Comparison of ENCODE assay signal across 9 cellular contexts in the genomic region with DNA sequence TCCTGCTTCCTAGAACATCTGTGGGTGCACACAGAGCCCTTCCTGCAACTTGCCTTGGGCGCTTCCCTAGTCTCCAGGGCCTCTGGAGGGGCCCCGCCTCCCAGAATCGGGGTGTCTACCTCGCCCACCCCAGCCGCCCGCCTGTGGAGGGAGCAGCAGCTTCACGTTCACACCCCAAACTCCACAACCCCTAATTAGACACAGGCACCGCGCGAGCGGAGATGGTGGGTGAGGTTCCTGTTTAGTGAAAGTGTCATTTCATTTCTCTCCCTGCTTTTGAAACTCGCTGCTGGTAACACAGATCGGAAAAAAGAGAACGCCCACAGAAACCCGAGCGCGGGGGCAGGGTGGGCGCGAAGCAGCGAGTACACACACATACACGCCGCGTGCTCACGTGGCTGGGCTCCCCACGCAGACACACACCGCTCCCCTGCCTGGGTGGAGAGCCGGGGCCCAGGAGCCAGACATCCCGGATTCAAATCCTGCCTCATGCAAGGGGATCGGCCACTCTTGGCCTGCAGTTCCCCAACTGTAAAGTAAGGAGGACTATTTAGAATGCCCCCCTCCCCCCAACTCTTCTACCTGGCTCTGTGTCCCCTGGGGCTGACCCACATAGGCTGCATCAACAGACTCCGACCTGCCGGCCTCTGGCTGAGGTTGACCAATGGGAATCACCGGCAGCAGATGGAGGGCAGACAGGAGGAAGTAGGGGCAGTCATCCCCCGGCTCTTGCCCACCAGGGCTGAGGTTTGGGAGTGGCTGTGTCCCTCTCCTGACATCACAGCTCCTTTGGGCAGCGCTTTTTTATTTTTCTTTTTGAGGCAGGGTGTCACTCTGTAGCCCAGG.
DNase-seq lines count a peak whose midpoint lies in the region; ATAC-seq and TF ChIP-seq lines count a peak whose summit lies in the region.
"Had no signal": no experiment of that assay in that cellular context is flagged by ENCODE, and none has a peak within 500 bp of the region (broad histone marks: within the 10 kb centered on the region; RNA-seq: fewer than 3 reads in every experiment).

No MANE protein-coding gene starts in this region.

- TF ChIP-seq CTCF in upper lobe of left lung (IDR thresholded peaks at IDR 0.05) (no peak), Calu3 (IDR thresholded peaks at IDR 0.05; ENCODE audit: unreplicated experiment) (no peak)

- CTCF ChIA-PET in activated naive CD4-positive, alpha-beta T cell treated with anti-CD3 and anti-CD28 coated beads for 36 hours (lab: Charles Lee): interaction anchor here (0.8 kb wide), 1 partner anchor 46 kb away, joined by 3 read pairs; no protein-coding TSS in a partner anchor
- CTCF ChIA-PET in Calu3 (lab: Charles Lee): no interaction called here

- DNase-seq in Right ventricle myocardium inferior (ENCODE audit: missing footprints) (peak; percentile 84), cardiac septum (ENCODE audit: low spot score) (no peak), occipital lobe (lab: John Stamatoyannopoulos, UW) (peak; percentile 49), upper lobe of left lung (peak in 1 of 2 donors; percentile 85), Calu3 (no peak), NCI-H146 (lab: John Stamatoyannopoulos, UW) (no peak)
- peak; percentile 65 for DNase-seq in activated naive CD4-positive, alpha-beta T cell treated with anti-CD3 and anti-CD28 coated beads for 36 hours
- DNase-seq: NCI-H446 had no signal

- H3K4me1 ChIP-seq in upper lobe of left lung: peaks cover 0 to 14% (median 4%) of the 10 kb centered on the region in 4 donors

- H3K27me3 Mint-ChIP-seq in activated naive CD4-positive, alpha-beta T cell treated with anti-CD3 and anti-CD28 coated beads for 36 hours (ENCODE audit: low read depth): no peaks in the 10 kb centered on the region
- H3K27me3 Mint-ChIP-seq in Calu3 (ENCODE audit: unreplicated experiment): no peaks in the 10 kb centered on the region

- peak overlapping the region; percentile 22 for H3K4me3 Mint-ChIP-seq in activated naive CD4-positive, alpha-beta T cell treated with anti-CD3 and anti-CD28 coated beads for 36 hours
- no peak overlapping the region for H3K4me3 Mint-ChIP-seq in Calu3 (ENCODE audit: low read depth, unreplicated experiment)

- H3K9me3 ChIP-seq in upper lobe of left lung: peaks cover 0 to 8% (median 5%) of the 10 kb centered on the region in 4 donors

- no peaks in the 10 kb centered on the region for H3K36me3 Mint-ChIP-seq in activated naive CD4-positive, alpha-beta T cell treated with anti-CD3 and anti-CD28 coated beads for 36 hours (ENCODE audit: low read depth)
- no peaks in the 10 kb centered on the region for H3K36me3 Mint-ChIP-seq in Calu3 (ENCODE audit: insufficient read depth, unreplicated experiment)

- H3K4me1 Mint-ChIP-seq in activated naive CD4-positive, alpha-beta T cell treated with anti-CD3 and anti-CD28 coated beads for 36 hours (ENCODE audit: low read depth): peaks cover 14% of the 10 kb centered on the region
- H3K4me1 Mint-ChIP-seq in Calu3 (ENCODE audit: low read depth, unreplicated experiment): peaks cover 8% of the 10 kb centered on the region

- H3K36me3 ChIP-seq in upper lobe of left lung: no peaks in the 10 kb centered on the region

- H3K27ac Mint-ChIP-seq in activated naive CD4-positive, alpha-beta T cell treated with anti-CD3 and anti-CD28 coated beads for 36 hours: no peak overlapping the region
- no peak overlapping the region for H3K27ac Mint-ChIP-seq in Calu3 (ENCODE audit: unreplicated experiment)

- no peaks in the 10 kb centered on the region for H3K27me3 ChIP-seq in upper lobe of left lung

- BruUV-seq in Calu3 (replicated peaks; lab: Mats Ljungman, UMichigan): no TSS peak

- ATAC-seq in Right ventricle myocardium inferior: no peak
- ATAC-seq in upper lobe of left lung (ENCODE audit: low FRiP score in 2 of 2): peak; percentile 47 to 65
- no peak for ATAC-seq in GM18909 (IDR thresholded peaks at IDR 0.05; ENCODE audit: poor library complexity, unreplicated experiment)

- intact Hi-C loops in Right ventricle myocardium inferior (cut with DNase I) (no loop called here), cardiac septum (cut with DNase I) (no loop called here), Calu3 (cut with micrococcal nuclease; ENCODE audit: unreplicated experiment) (no loop called here)
- intact Hi-C loops in activated naive CD4-positive, alpha-beta T cell treated with anti-CD3 and anti-CD28 coated beads for 36 hours (cut with micrococcal nuclease): no loop called here

- TF ChIP-seq EP300 in upper lobe of left lung (IDR thresholded peaks at IDR 0.05): no peak

- WGBS in upper lobe of left lung, 2 donors: 57 to 60% methylated on average over 21 to 34 of the region's 34 CpGs

- H3K27ac ChIP-seq in upper lobe of left lung: peak overlapping the region in 1 of 4 donors; percentile 1

- H3K4me3 ChIP-seq in upper lobe of left lung: no peak overlapping the region

- peaks cover 20% of the 10 kb centered on the region for H3K9me3 Mint-ChIP-seq in activated naive CD4-positive, alpha-beta T cell treated with anti-CD3 and anti-CD28 coated beads for 36 hours
- H3K9me3 Mint-ChIP-seq in Calu3 (ENCODE audit: low read depth, unreplicated experiment): peaks cover 4% of the 10 kb centered on the region

- TF ChIP-seq POLR2A in upper lobe of left lung (IDR thresholded peaks at IDR 0.05): no peak

Comparison
In these comparisons a context has a peak if more than half of its experiments do, and no peak if none do; other contexts are left out.
1. DNase-seq: peak in Right ventricle myocardium inferior (single experiment), activated naive CD4-positive, alpha-beta T cell treated with anti-CD3 and anti-CD28 coated beads for 36 hours (single experiment) and occipital lobe (single experiment); none in cardiac septum (single experiment), Calu3 (single experiment) and NCI-H146 (single experiment).
2. ATAC-seq: peak in upper lobe of left lung (2 of 2); none in Right ventricle myocardium inferior (single experiment) and GM18909 (single experiment).